Comparison of ENCODE assay signal across 1 cellular context in the genomic region with DNA sequence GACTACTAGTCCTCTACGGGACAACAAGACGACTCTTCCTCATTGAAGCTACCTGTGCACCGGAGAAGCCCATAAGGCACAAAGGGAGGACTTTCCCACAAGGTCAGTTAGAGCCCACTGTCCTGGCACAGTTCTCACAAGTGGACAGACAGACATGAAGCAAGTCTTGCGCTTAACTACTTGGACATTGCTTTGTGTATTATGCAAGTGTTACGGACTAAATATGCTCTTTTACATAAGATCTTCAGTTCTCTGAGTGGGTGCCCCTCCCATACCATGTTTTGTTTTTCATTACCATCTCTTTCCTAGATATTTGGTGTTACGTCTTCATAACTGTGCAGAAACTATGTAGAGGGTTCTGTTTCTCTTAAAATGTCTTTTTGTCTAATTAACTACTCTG.
TF ChIP-seq lines count a peak whose summit lies in the region.

No MANE protein-coding gene starts in this region.

TF ChIP-seq in HepG2, 621 proteins besides CTCF, POLR2A, EP300 and RAD21 (continued from another document):
- TF ChIP-seq, protein P1, sequence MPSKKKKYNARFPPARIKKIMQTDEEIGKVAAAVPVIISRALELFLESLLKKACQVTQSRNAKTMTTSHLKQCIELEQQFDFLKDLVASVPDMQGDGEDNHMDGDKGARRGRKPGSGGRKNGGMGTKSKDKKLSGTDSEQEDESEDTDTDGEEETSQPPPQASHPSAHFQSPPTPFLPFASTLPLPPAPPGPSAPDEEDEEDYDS (CRISPR knock-in tag; IDR thresholded peaks at IDR 0.05): no peak
- TF ChIP-seq ZFYVE20 (CRISPR knock-in tag; IDR thresholded peaks at IDR 0.05; ENCODE audit: borderline replicate concordance, low read depth): no peak
